In the genomic region with DNA sequence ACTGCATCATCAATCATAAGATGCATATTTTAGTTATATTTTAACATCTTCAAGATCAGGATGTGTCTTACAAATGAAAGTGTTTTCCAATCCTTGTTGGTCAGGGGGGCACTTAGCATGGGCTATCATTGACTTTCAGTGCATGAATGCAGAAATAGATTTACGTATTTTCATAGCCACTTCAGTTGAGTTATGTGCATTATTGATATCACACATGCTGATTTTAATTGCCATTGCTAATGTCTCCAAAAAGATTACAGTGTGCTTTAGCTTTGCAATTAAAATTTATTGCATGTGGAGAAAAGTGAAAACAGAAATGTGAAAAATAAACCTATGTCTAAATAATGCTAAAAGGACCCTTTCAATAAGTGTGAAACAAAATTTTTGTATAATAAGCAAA, we compare ENCODE assay signal across 1 cellular context.
TF ChIP-seq lines count a peak whose summit lies in the region.

No MANE protein-coding gene starts in this region.

TF ChIP-seq in HEK293, 187 proteins besides CTCF, POLR2A, EP300 and RAD21 (continued from another document):
- 0 out of 2 replicates have a peak, but pooled peaks have one; percentile 28 for TF ChIP-seq ZBTB44 (tag by site-specific recombination; IDR thresholded peaks at IDR 0.05)
- no peak for TF ChIP-seq ZNF837 (tag by site-specific recombination; IDR thresholded peaks at IDR 0.05)
- no peak for TF ChIP-seq ZNF449 (tag by site-specific recombination; IDR thresholded peaks at IDR 0.05)
TF ChIP-seq in HEK293: peak in this region for 2.
